Comparison of ENCODE assay signal across 27 cellular contexts in the genomic region with DNA sequence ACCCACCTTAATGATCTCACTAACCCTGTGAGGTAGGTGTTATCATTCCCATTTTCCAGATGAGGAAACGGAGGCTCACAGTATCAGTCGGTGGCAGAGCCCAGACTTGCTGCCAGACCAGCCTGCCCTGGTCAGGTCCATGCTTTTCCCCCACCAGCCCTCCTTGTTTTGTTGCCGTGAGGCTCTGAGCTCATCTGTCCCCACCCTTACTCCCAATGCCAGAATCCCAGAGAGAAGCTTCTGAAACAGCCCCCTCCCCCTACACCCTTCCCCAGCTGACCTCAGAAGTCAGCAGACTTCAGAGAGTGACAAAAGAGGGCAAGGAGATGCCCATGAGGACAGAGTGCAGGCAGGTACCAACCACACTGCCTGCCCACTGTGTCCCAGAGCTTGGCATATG. TPM values are rescaled to one million over a fixed set of nuclear protein-coding genes. Genes with fewer than 3 reads are reported as not detected.
DNase-seq lines count a peak whose midpoint lies in the region; ATAC-seq and TF ChIP-seq lines count a peak whose summit lies in the region.
"Had no signal": no experiment of that assay in that cellular context is flagged by ENCODE, and none has a peak within 500 bp of the region (broad histone marks: within the 10 kb centered on the region; RNA-seq: fewer than 3 reads in every experiment).

No MANE protein-coding gene starts in this region.

- H3K4me3 ChIP-seq in endodermal cell (ENCODE audit: low read length) (no peak overlapping the region), osteoblast (ENCODE audit: insufficient read depth, low read length) (no peak overlapping the region), smooth muscle cell (no peak overlapping the region), BE2C (ENCODE audit: low read depth, low read length) (no peak overlapping the region)
- H3K4me3 ChIP-seq: colonic mucosa, GM23338, left lung, prostate gland, thyroid gland had no signal

- H3K27me3 ChIP-seq in endodermal cell (ENCODE audit: control insufficient read depth, insufficient read depth, low read length, poor library complexity, severe bottlenecking) (no peaks in the 10 kb centered on the region), osteoblast (ENCODE audit: insufficient read depth, low read length) (no peaks in the 10 kb centered on the region), smooth muscle cell (ENCODE audit: low read depth) (no peaks in the 10 kb centered on the region), BE2C (no peaks in the 10 kb centered on the region)
- H3K27me3 ChIP-seq: colonic mucosa, left lung, thyroid gland had no signal

- peaks cover 9% of the 10 kb centered on the region for H3K4me1 ChIP-seq in endodermal cell (ENCODE audit: control insufficient read depth, insufficient read depth, low read length)
- no peaks in the 10 kb centered on the region for H3K4me1 ChIP-seq in osteoblast (ENCODE audit: insufficient read depth, low read length)
- H3K4me1 ChIP-seq in smooth muscle cell (ENCODE audit: low read depth): peaks cover 17% of the 10 kb centered on the region
- peaks cover 5% of the 10 kb centered on the region for H3K4me1 ChIP-seq in BE2C
- H3K4me1 ChIP-seq: colonic mucosa had no signal

- no peaks in the 10 kb centered on the region for H3K9me3 Mint-ChIP-seq in endodermal cell
- no peaks in the 10 kb centered on the region for H3K9me3 Mint-ChIP-seq in activated CD4-positive, alpha-beta T cell treated with anti-CD3 and anti-CD28 coated beads for 36 hours (ENCODE audit: low read depth)
- H3K9me3 Mint-ChIP-seq: activated naive CD8-positive, alpha-beta T cell treated with anti-CD3 and anti-CD28 coated beads, Interleukin-2, amount 10 ng/mL, durations not matched to agents 7 days and 5 days; activated T-helper 1 cell treated with anti-CD3 and anti-CD28 coated beads, Interleukin-12 subunit alpha, Interleukin-12 subunit beta, Interleukin-2, Interleukin-4 antibody, amounts not matched to agents 30 ng/mL and 10 ng/mL and 1 ng/mL, durations not matched to agents 14 hours and 24 hours and 36 hours; GM23338 had no signal

- DNase-seq in Right ventricle myocardium inferior (ENCODE audit: missing footprints) (peak; percentile 1), left cardiac atrium (no peak), endodermal cell (peak; percentile 39), osteoblast (ENCODE audit: insufficient read length, low spot score, missing footprints) (peak; percentile 71), smooth muscle cell (lab: John Stamatoyannopoulos, UW; ENCODE audit: unreplicated experiment) (no peak), BE2C (no peak)
- DNase-seq in activated CD4-positive, alpha-beta T cell treated with anti-CD3 and anti-CD28 coated beads for 36 hours: no peak
- DNase-seq: ACHN; activated CD4-positive, alpha-beta T cell treated with anti-CD3 and anti-CD28 coated beads for 4 hours; colonic mucosa; EL; NCI-H1105 treated with DMSO at 0.1 percent for 48 hours; NCI-H2081 treated with DMSO at 0.1 percent for 48 hours; PC-3; small intestine; stimulated activated CD4-positive, alpha-beta T cell treated with anti-CD3 and anti-CD28 coated beads, Interleukin-4, amount 100 ng/mL, for 1 hour; stimulated activated naive CD8-positive, alpha-beta T cell treated with anti-CD3 and anti-CD28 coated beads, Interleukin-15, Interleukin-2, amounts not matched to agents 100 U/mL and 50 U/mL, for 24 hours had no signal

- no peaks in the 10 kb centered on the region for H3F3A ChIP-seq in smooth muscle cell (ENCODE audit: low read depth)

- H3K4me2 ChIP-seq in osteoblast (ENCODE audit: insufficient read depth, low read length) (no peak overlapping the region), smooth muscle cell (no peak overlapping the region)
- H3K4me2 ChIP-seq: GM23338 had no signal

- H3K79me2 ChIP-seq in osteoblast (ENCODE audit: insufficient read depth, low read length) (no peaks in the 10 kb centered on the region), smooth muscle cell (ENCODE audit: low read depth) (no peaks in the 10 kb centered on the region)

- no peak overlapping the region for H3K4me3 Mint-ChIP-seq in endodermal cell
- H3K4me3 Mint-ChIP-seq in activated CD4-positive, alpha-beta T cell treated with anti-CD3 and anti-CD28 coated beads for 36 hours: no peak overlapping the region
- H3K4me3 Mint-ChIP-seq: activated naive CD8-positive, alpha-beta T cell treated with anti-CD3 and anti-CD28 coated beads, Interleukin-2, amount 10 ng/mL, durations not matched to agents 7 days and 5 days; activated T-helper 1 cell treated with anti-CD3 and anti-CD28 coated beads, Interleukin-12 subunit alpha, Interleukin-12 subunit beta, Interleukin-2, Interleukin-4 antibody, amounts not matched to agents 30 ng/mL and 10 ng/mL and 1 ng/mL, durations not matched to agents 14 hours and 24 hours and 36 hours; GM23338 had no signal

- CTCF ChIA-PET in activated CD4-positive, alpha-beta T cell treated with anti-CD3 and anti-CD28 coated beads for 36 hours (lab: Charles Lee): no interaction called here

- H3K36me3 Mint-ChIP-seq in endodermal cell (ENCODE audit: low read depth): no peaks in the 10 kb centered on the region
- H3K36me3 Mint-ChIP-seq in activated CD4-positive, alpha-beta T cell treated with anti-CD3 and anti-CD28 coated beads for 36 hours (ENCODE audit: low read depth): no peaks in the 10 kb centered on the region
- H3K36me3 Mint-ChIP-seq: activated naive CD8-positive, alpha-beta T cell treated with anti-CD3 and anti-CD28 coated beads, Interleukin-2, amount 10 ng/mL, durations not matched to agents 7 days and 5 days had no signal

- ATAC-seq in Right ventricle myocardium inferior (no peak), left cardiac atrium (no peak), HG02763 (IDR thresholded peaks at IDR 0.05; ENCODE audit: unreplicated experiment) (no peak)
- no peak for ATAC-seq in activated CD4-positive, alpha-beta T cell treated with anti-CD3 and anti-CD28 coated beads for 36 hours
- ATAC-seq: GM23338; left lung; PC-3; stimulated activated naive CD8-positive, alpha-beta T cell treated with anti-CD3 and anti-CD28 coated beads, Interleukin-15, Interleukin-2, amounts not matched to agents 100 U/mL and 50 U/mL, for 24 hours had no signal

- H4K20me1 ChIP-seq in osteoblast (ENCODE audit: insufficient read depth, low read length) (no peaks in the 10 kb centered on the region), smooth muscle cell (ENCODE audit: low read depth) (no peaks in the 10 kb centered on the region)

- H3K9me3 ChIP-seq in endodermal cell (ENCODE audit: control insufficient read depth, low read length) (no peaks in the 10 kb centered on the region), osteoblast (ENCODE audit: low read depth, low read length) (no peaks in the 10 kb centered on the region), smooth muscle cell (replicated peaks; ENCODE audit: low read depth) (no peaks in the 10 kb centered on the region), BE2C (no peaks in the 10 kb centered on the region)
- H3K9me3 ChIP-seq: colonic mucosa, left lung, prostate gland, thyroid gland had no signal

- H3K4me1 Mint-ChIP-seq in endodermal cell: peaks cover 20% of the 10 kb centered on the region
- H3K4me1 Mint-ChIP-seq in activated CD4-positive, alpha-beta T cell treated with anti-CD3 and anti-CD28 coated beads for 36 hours: no peaks in the 10 kb centered on the region
- H3K4me1 Mint-ChIP-seq: activated naive CD8-positive, alpha-beta T cell treated with anti-CD3 and anti-CD28 coated beads, Interleukin-2, amount 10 ng/mL, durations not matched to agents 7 days and 5 days had no signal

- no peaks in the 10 kb centered on the region for H3K36me3 ChIP-seq in endodermal cell (ENCODE audit: control insufficient read depth, insufficient read depth, low read length)
- no peaks in the 10 kb centered on the region for H3K36me3 ChIP-seq in osteoblast (ENCODE audit: insufficient read depth, low read length)
- H3K36me3 ChIP-seq in smooth muscle cell (ENCODE audit: low read depth): no peaks in the 10 kb centered on the region
- no peaks in the 10 kb centered on the region for H3K36me3 ChIP-seq in BE2C
- H3K36me3 ChIP-seq: colonic mucosa, left lung, prostate gland, thyroid gland had no signal

- H3K27ac Mint-ChIP-seq in endodermal cell: no peak overlapping the region
- no peak overlapping the region for H3K27ac Mint-ChIP-seq in activated CD4-positive, alpha-beta T cell treated with anti-CD3 and anti-CD28 coated beads for 36 hours
- H3K27ac Mint-ChIP-seq: activated naive CD8-positive, alpha-beta T cell treated with anti-CD3 and anti-CD28 coated beads, Interleukin-2, amount 10 ng/mL, durations not matched to agents 7 days and 5 days; activated T-helper 1 cell treated with anti-CD3 and anti-CD28 coated beads, Interleukin-12 subunit alpha, Interleukin-12 subunit beta, Interleukin-2, Interleukin-4 antibody, amounts not matched to agents 30 ng/mL and 10 ng/mL and 1 ng/mL, durations not matched to agents 14 hours and 24 hours and 36 hours; GM23338 had no signal

- H2AFZ ChIP-seq in osteoblast (ENCODE audit: low read length) (no peak overlapping the region), smooth muscle cell (ENCODE audit: low read depth) (no peak overlapping the region)
- H2AFZ ChIP-seq: GM23338 had no signal

- 90 to 100% methylated on average over 1 to 3 of the region's 3 CpGs for WGBS in endodermal cell (ENCODE audit: insufficient coverage in 1 of 2, insufficient read length in 1 of 2), 2 experiments
- WGBS in smooth muscle cell (ENCODE audit: low lambda C conversion rate): 89% methylated on average over 3 of the region's 3 CpGs

- intact Hi-C loops in Right ventricle myocardium inferior (cut with DNase I) (no loop called here), left cardiac atrium (cut with DNase I) (no loop called here)
- intact Hi-C loops in activated CD4-positive, alpha-beta T cell treated with anti-CD3 and anti-CD28 coated beads for 36 hours (cut with DNase I, micrococcal nuclease): no loop called here

- POLR2A ChIA-PET in activated CD4-positive, alpha-beta T cell treated with anti-CD3 and anti-CD28 coated beads for 36 hours (lab: Charles Lee): no interaction called here

- H3K9ac ChIP-seq in endodermal cell (ENCODE audit: extremely low read depth, low read length, poor library complexity, severe bottlenecking) (no peak overlapping the region), smooth muscle cell (ENCODE audit: low read depth) (no peak overlapping the region)

- TF ChIP-seq CTCF in endodermal cell (conservative IDR thresholded peaks at IDR 0.05) (no peak), osteoblast (IDR thresholded peaks at IDR 0.05; ENCODE audit: extremely low read depth, low read depth, low read length) (no peak), smooth muscle cell (IDR thresholded peaks at IDR 0.05; ENCODE audit: borderline replicate concordance, insufficient read depth, poor library complexity, severe bottlenecking) (no peak), BE2C (IDR thresholded peaks at IDR 0.05; ENCODE audit: low read depth, low read length) (no peak)

- H3K27ac ChIP-seq in endodermal cell (ENCODE audit: low read depth, low read length) (no peak overlapping the region), osteoblast (ENCODE audit: low read depth, low read length) (no peak overlapping the region), smooth muscle cell (ENCODE audit: low read depth) (no peak overlapping the region)
- H3K27ac ChIP-seq: colonic mucosa, left lung, prostate gland, thyroid gland had no signal

- H3K27me3 Mint-ChIP-seq in endodermal cell (ENCODE audit: insufficient read depth): no peaks in the 10 kb centered on the region
- H3K27me3 Mint-ChIP-seq in activated CD4-positive, alpha-beta T cell treated with anti-CD3 and anti-CD28 coated beads for 36 hours: no peaks in the 10 kb centered on the region
- H3K27me3 Mint-ChIP-seq: activated naive CD8-positive, alpha-beta T cell treated with anti-CD3 and anti-CD28 coated beads, Interleukin-2, amount 10 ng/mL, durations not matched to agents 7 days and 5 days had no signal

RNA-seq across cellular contexts. Expression of a gene that starts 20.8 kb away (rescaled TPM):
- total RNA-seq in Right ventricle myocardium inferior (705 TPM), left cardiac atrium (100 to 1,000 TPM; 436 to 508 TPM), endodermal cell (1 to 10 TPM; 3.3 to 4.2 TPM), osteoblast (45.7 and 48.9 TPM in 2 replicates), smooth muscle cell (61.5 and 67.7 TPM in 2 replicates)
- 5.6 TPM for polyA plus RNA-seq in endodermal cell (2013, experiment 1 of 2)
- polyA plus RNA-seq in endodermal cell (2013, experiment 2 of 2): 7.2 TPM
- under 1 TPM; 0.64 to 0.88 TPM for total RNA-seq in activated CD4-positive, alpha-beta T cell treated with anti-CD3 and anti-CD28 coated beads for 36 hours
- 45.0 and 52.3 TPM in 2 replicates for polyA plus RNA-seq in smooth muscle cell
- 65.0 TPM for polyA plus RNA-seq in BE2C (2012; ENCODE audit: insufficient read depth, insufficient read length, low read depth)

RNA-seq across cellular contexts. Expression of a gene that starts 45.4 kb away (rescaled TPM):
- total RNA-seq in Right ventricle myocardium inferior (not detected), left cardiac atrium (not detected), endodermal cell (under 1 TPM in 1 of 2 donors, not detected in 1; 0.35 TPM), osteoblast (not detected in 2 replicates), smooth muscle cell (not detected in 2 replicates)
- polyA plus RNA-seq in endodermal cell (2013, experiment 1 of 2): not detected
- polyA plus RNA-seq in endodermal cell (2013, experiment 2 of 2): not detected
- total RNA-seq in activated CD4-positive, alpha-beta T cell treated with anti-CD3 and anti-CD28 coated beads for 36 hours: 1 to 10 TPM; 1.6 to 1.7 TPM
- 0.10 TPM in 1 of 2 replicates, not detected in the other for polyA plus RNA-seq in smooth muscle cell
- polyA plus RNA-seq in BE2C (2012; ENCODE audit: insufficient read depth, insufficient read length, low read depth): not detected
- total RNA-seq: colonic mucosa, fibroblast of lung, glomerular endothelial cell, GM23338, PC-3, thyroid gland had no signal
- polyA plus RNA-seq: fibroblast of lung, neural cell had no signal

Comparison
In these comparisons a context has a peak if more than half of its experiments do, and no peak if none do; other contexts are left out.
1. DNase-seq: peak in Right ventricle myocardium inferior (single experiment), endodermal cell (single experiment) and osteoblast (single experiment); none in left cardiac atrium (single experiment), activated CD4-positive, alpha-beta T cell treated with anti-CD3 and anti-CD28 coated beads for 36 hours (single experiment), smooth muscle cell (single experiment) and BE2C (single experiment).